ENCODE assay signal across 1 cellular context in genomic region chr7:151060416-151061234, GRCh38.
TF ChIP-seq lines count a peak whose summit lies in the region.

No MANE protein-coding gene starts in this region.

TF ChIP-seq in SK-N-SH, 30 proteins besides CTCF, POLR2A, EP300 and RAD21 (continued from another document):
- TF ChIP-seq REST (IDR thresholded peaks at IDR 0.05; ENCODE audit: low read depth, low read length) (no peak), MAX (IDR thresholded peaks at IDR 0.05; ENCODE audit: low read depth) (peak; percentile 65), NFIC (IDR thresholded peaks at IDR 0.05; ENCODE audit: borderline replicate concordance) (peak; percentile 97), PBX3 (IDR thresholded peaks at IDR 0.05) (peak; percentile 38; the same call in 1 of the 2 replicates), POLR2AphosphoS5 (IDR thresholded peaks at IDR 0.05; ENCODE audit: low read depth, low read length) (peak; percentile 31; the same call in 1 of the 2 replicates), YY1 (IDR thresholded peaks at IDR 0.05; ENCODE audit: low read depth) (no peak), CHD2 (IDR thresholded peaks at IDR 0.05; ENCODE audit: low read length, partially characterized antibody) (peak; percentile 82)
